ENCODE assay signal across 7 cellular contexts in genomic region chr6:146543211-146543939, GRCh38. TPM values are rescaled to one million over a fixed set of nuclear protein-coding genes. Genes with fewer than 3 reads are reported as not detected.
DNase-seq lines count a peak whose midpoint lies in the region; FAIRE-seq and TF ChIP-seq lines count a peak whose summit lies in the region.

RAB32 (plus strand) TSS chr6:146543833; CDS start chr6:146543872, 39 bp downstream.

- TF ChIP-seq CTCF in tibial artery (IDR thresholded peaks at IDR 0.05) = peak; percentile 66 to 69

- H3K27ac ChIP-seq in tibial artery = peak within 1 kb of the TSS; percentile 98 to 99

- H3K4me3 ChIP-seq in HAP-1 (peak within 1 kb of the TSS; percentile 15; the same call in 1 of the 2 replicates), tibial artery (peak within 1 kb of the TSS; percentile 79 to 83)

- H3K36me3 ChIP-seq in HAP-1 (replicated peaks) = no peaks in the 10 kb centered on the region
- no peaks in the 10 kb centered on the region for H3K36me3 ChIP-seq in tibial artery

- H3K9me3 ChIP-seq in HAP-1 (no peaks in the 10 kb centered on the region), tibial artery (no peaks in the 10 kb centered on the region)

- intact Hi-C loops in tibial artery (cut with DNase I; ENCODE audit: low total_unique reads) = loop anchor here (5.0 to 10.0 kb wide), 3 partner anchors 159 to 809 kb away; partner anchors contain the start of genes EPM2A and SHPRH

- DNase-seq in GM12891 (ENCODE audit: insufficient read length, low spot score) (peak; percentile 32), HAP-1 (ENCODE audit: low spot score in 2 of 2) (peak; percentile 28 to 64), M059J (ENCODE audit: low read depth) (peak; percentile 95), fibroblast of gingiva (ENCODE audit: low read depth) (peak; percentile 97), mucosa of gallbladder (ENCODE audit: low spot score) (peak; percentile 94), tibial artery (peak; percentile 94 to 98)
- DNase-seq in activated CD8-positive, alpha-beta memory T cell treated with anti-CD3 and anti-CD28 coated beads, Interleukin-2, amount 50 U/mL, for 4 hours = peak; percentile 17

- H3K27me3 ChIP-seq in HAP-1 (ENCODE audit: low read depth) (no peaks in the 10 kb centered on the region), tibial artery (no peaks in the 10 kb centered on the region)

- TF ChIP-seq POLR2A in GM12891 (IDR thresholded peaks at IDR 0.05; ENCODE audit: low read depth, low read length) = no peak

- FAIRE-seq in GM12891 (lab: Jason Lieb, UNC) = no peak

- in situ Hi-C loops in HAP-1 (cut with MboI; ENCODE audit: low sequenced_read_pairs) = no loop called here

- H3K4me1 ChIP-seq in HAP-1 (no peaks in the 10 kb centered on the region), tibial artery (peaks cover 0 to 39% (median 21%) of the 10 kb centered on the region in 4 donors)

TF ChIP-seq in GM12891, 5 proteins besides CTCF, POLR2A, EP300 and RAD21:
- TF ChIP-seq PAX5 (IDR thresholded peaks at IDR 0.05; ENCODE audit: insufficient read depth, low read length, severe bottlenecking) (no peak), POU2F2 (IDR thresholded peaks at IDR 0.05; ENCODE audit: low read depth, low read length) (no peak), SPI1 (IDR thresholded peaks at IDR 0.05; ENCODE audit: low read depth, low read length) (no peak), TAF1 (IDR thresholded peaks at IDR 0.05; ENCODE audit: low read depth, low read length) (no peak), POLR2AphosphoS5 (IDR thresholded peaks at IDR 0.05; ENCODE audit: low read depth, low read length) (no peak)

RNA-seq across cellular contexts. Expression of gene RAB32, which starts in this region (rescaled TPM):
- polyA plus RNA-seq in GM12891 (2012; ENCODE audit: low read depth, missing spikeins) = not detected
- total RNA-seq in M059J (2014; rRNA removed; shearing (Covaris generic)) = 91.6 and 101 TPM in 2 replicates
- 31.1 TPM for total RNA-seq in mucosa of gallbladder

Comparison
In these comparisons a context has a peak if more than half of its experiments do, and no peak if none do; other contexts are left out.
1. Peak in every context shown above with its lines: DNase-seq, H3K4me3 ChIP-seq and H3K27ac ChIP-seq.
2. DNase-seq: peak in every context shown above with its lines; median percentile 97 in fibroblast of gingiva; 96 in tibial artery; 95 in M059J; 94 in mucosa of gallbladder; 46 in HAP-1; 32 in GM12891; 17 in activated CD8-positive, alpha-beta memory T cell treated with anti-CD3 and anti-CD28 coated beads, Interleukin-2, amount 50 U/mL, for 4 hours.